In genomic region chr11:123056835-123057491, GRCh38 we compare ENCODE assay signal across 11 cellular contexts. TPM values are rescaled to one million over a fixed set of nuclear protein-coding genes. Genes with fewer than 3 reads are reported as not detected.
DNase-seq lines count a peak whose midpoint lies in the region; ATAC-seq and TF ChIP-seq lines count a peak whose summit lies in the region.
"Had no signal": no experiment of that assay in that cellular context is flagged by ENCODE, and none has a peak within 500 bp of the region (broad histone marks: within the 10 kb centered on the region; RNA-seq: fewer than 3 reads in every experiment).

No MANE protein-coding gene starts in this region.

- H3K9me3 Mint-ChIP-seq in MCF 10A (ENCODE audit: unreplicated experiment): no peaks in the 10 kb centered on the region

- intact Hi-C loops in MCF 10A (cut with micrococcal nuclease): no loop called here
- intact Hi-C loops in breast epithelium (cut with DNase I; ENCODE audit: low total_unique reads): no loop called here

- H3K9ac ChIP-seq in SK-N-MC (ENCODE audit: insufficient read length) (no peak overlapping the region), subcutaneous abdominal adipose tissue (ENCODE audit: low read length in 5 of 5) (peak overlapping the region in 2 of 5 donors; percentile 6 to 21)

- CTCF ChIA-PET in MCF 10A (lab: Yijun Ruan, JAX): interaction anchor here (0.6 to 6.8 kb wide), 12 partner anchors 19 to 1551 kb away, joined by 3 to 104 read pairs (median 3); no protein-coding TSS in a partner anchor

- H3K27me3 ChIP-seq in breast epithelium: no peaks in the 10 kb centered on the region
- H3K27me3 ChIP-seq in subcutaneous abdominal adipose tissue (ENCODE audit: control insufficient read depth in 5 of 5, insufficient read depth in 4 of 5, low read length in 5 of 5): no peaks in the 10 kb centered on the region
- H3K27me3 ChIP-seq: testis had no signal

- DNase-seq in MCF 10A (ENCODE audit: unreplicated experiment): no peak
- DNase-seq in breast epithelium (ENCODE audit: low spot score in 2 of 2): no peak
- no peak for DNase-seq in SK-N-MC (ENCODE audit: low read depth, low spot score)
- DNase-seq in epithelial cell of prostate (ENCODE audit: low read depth, low spot score): no peak
- no peak for DNase-seq in activated gamma-delta T cell treated with Interleukin-2 at 50 U/mL for 16 hours
- DNase-seq in SW 1271 (lab: John Stamatoyannopoulos, UW): no peak
- DNase-seq: amniotic stem cell, testis had no signal

- H3K36me3 ChIP-seq in breast epithelium (no peaks in the 10 kb centered on the region), SK-N-MC (ENCODE audit: insufficient read depth, low read length) (peaks cover 69% of the 10 kb centered on the region), subcutaneous abdominal adipose tissue (ENCODE audit: control insufficient read depth in 5 of 5, insufficient read depth in 5 of 5, low read length in 5 of 5) (peaks cover 39 to 81% (median 65%) of the 10 kb centered on the region in 5 donors)

- H3K4me1 Mint-ChIP-seq in MCF 10A (ENCODE audit: insufficient read depth, unreplicated experiment): peaks cover 42% of the 10 kb centered on the region

- no peak for TF ChIP-seq POLR2A in breast epithelium (IDR thresholded peaks at IDR 0.05)

- H3K27me3 Mint-ChIP-seq in MCF 10A (ENCODE audit: insufficient read depth, unreplicated experiment): no peaks in the 10 kb centered on the region

- no peak for ATAC-seq in GM19324 (IDR thresholded peaks at IDR 0.05; ENCODE audit: low FRiP score, unreplicated experiment)

- BruUV-seq in MCF 10A (replicated peaks; lab: Mats Ljungman, UMichigan): no TSS peak

- TF ChIP-seq CTCF in MCF 10A (IDR thresholded peaks at IDR 0.05; ENCODE audit: unreplicated experiment) (no peak), breast epithelium (IDR thresholded peaks at IDR 0.05) (no peak)

- H3K27ac ChIP-seq in breast epithelium (no peak overlapping the region), SK-N-MC (peak overlapping the region; percentile 69), epithelial cell of prostate (peak overlapping the region; percentile 99), subcutaneous abdominal adipose tissue (ENCODE audit: low read depth, low read length) (peak overlapping the region; percentile 17)
- H3K27ac ChIP-seq: testis had no signal

- H3K4me3 ChIP-seq in breast epithelium (no peak overlapping the region), SK-N-MC (no peak overlapping the region), subcutaneous abdominal adipose tissue (ENCODE audit: low read depth in 1 of 5, low read length in 5 of 5) (no peak overlapping the region)
- H3K4me3 ChIP-seq: lung, testis had no signal

- peaks cover 83% of the 10 kb centered on the region for H3K36me3 Mint-ChIP-seq in MCF 10A (ENCODE audit: insufficient read depth, unreplicated experiment)

- H3K4me3 Mint-ChIP-seq in MCF 10A (ENCODE audit: unreplicated experiment): no peak overlapping the region

- H3K9me3 ChIP-seq in breast epithelium: no peaks in the 10 kb centered on the region
- no peaks in the 10 kb centered on the region for H3K9me3 ChIP-seq in SK-N-MC (ENCODE audit: low read depth, low read length)
- no peaks in the 10 kb centered on the region for H3K9me3 ChIP-seq in subcutaneous abdominal adipose tissue (ENCODE audit: control insufficient read depth in 5 of 5, low read length in 5 of 5)
- H3K9me3 ChIP-seq: testis had no signal

- POLR2A ChIA-PET in MCF 10A (lab: Yijun Ruan, JAX): no interaction called here

- peak overlapping the region; percentile 63 for H3K27ac Mint-ChIP-seq in MCF 10A (ENCODE audit: low read depth, unreplicated experiment)

- peaks cover 9 to 10% of the 10 kb centered on the region in 2 donors for H3K4me1 ChIP-seq in breast epithelium
- H3K4me1 ChIP-seq in subcutaneous abdominal adipose tissue (ENCODE audit: control insufficient read depth in 5 of 5, insufficient read depth in 5 of 5, low read length in 5 of 5): peaks cover 13 to 60% (median 46%) of the 10 kb centered on the region in 5 donors

RNA-seq across cellular contexts. Expression of gene HSPA8, which starts 5.0 kb away (rescaled TPM):
- total RNA-seq in MCF 10A (2022) (443 and 568 TPM in 2 replicates), breast epithelium (100 to 1,000 TPM; 691 to 851 (median 698) TPM)

Comparison
In these comparisons a context has a peak if more than half of its experiments do, and no peak if none do; other contexts are left out.
1. H3K27ac ChIP-seq: peak in SK-N-MC (single experiment), epithelial cell of prostate (single experiment) and subcutaneous abdominal adipose tissue (single experiment); none in breast epithelium (0 of 2).